In genomic region chr2:48948400-48949110, GRCh38 we compare ENCODE assay signal across 20 cellular contexts.
DNase-seq lines count a peak whose midpoint lies in the region; ATAC-seq, FAIRE-seq and TF ChIP-seq lines count a peak whose summit lies in the region.
"Had no signal": no experiment of that assay in that cellular context is flagged by ENCODE, and none has a peak within 500 bp of the region (broad histone marks: within the 10 kb centered on the region; RNA-seq: fewer than 3 reads in every experiment).

No MANE protein-coding gene starts in this region.

- H3K9ac ChIP-seq in HepG2 (ENCODE audit: insufficient read depth, low read depth, low read length) (no peak overlapping the region), parathyroid adenoma (no peak overlapping the region)
- H3K9ac ChIP-seq: BLaER1 had no signal

- peak; percentile 77 for ATAC-seq in HepG2
- ATAC-seq in aorta (ENCODE audit: low FRiP score), result peak; percentile 17
- ATAC-seq in stimulated activated naive B cell treated with anti-CD40 and anti-IgM and Interleukin-4, amounts not matched to agents 10 μg/mL and 1 μg/mL and 100 μg/mL, for 72 hours (replicated peaks), result no peak
- ATAC-seq: A549, GM12878 had no signal

- FAIRE-seq in HepG2 (lab: Jason Lieb, UNC), result no peak
- FAIRE-seq: A549, GM12878, GM19239, H1 had no signal

- TF ChIP-seq RAD21 in HepG2 (CRISPR knock-in tag; IDR thresholded peaks at IDR 0.05), result no peak

- H3K4me3 ChIP-seq in HepG2 (replicated peaks in 1 of 3; ENCODE audit: insufficient read depth in 1 of 3, low read depth in 2 of 3, low read length in 3 of 3) (no peak overlapping the region), parathyroid adenoma (ENCODE audit: low read depth, low read length) (no peak overlapping the region), aorta (ENCODE audit: low read length in 2 of 2) (peak overlapping the region in 1 of 2 donors; percentile 24)
- H3K4me3 ChIP-seq: A549, BLaER1, GM12878 had no signal

- no peaks in the 10 kb centered on the region for H3K36me3 Mint-ChIP-seq in stimulated activated naive B cell treated with anti-CD40 and anti-IgM and Interleukin-4, amounts not matched to agents 10 μg/mL and 1 μg/mL and 100 μg/mL, for 72 hours
- H3K36me3 Mint-ChIP-seq: CD14-positive monocyte; CD4-positive, alpha-beta memory T cell had no signal

- peak; percentile 9 for DNase-seq in DMS79 treated with DMSO at 0.1 percent for 48 hours (lab: John Stamatoyannopoulos, UW)
- DNase-seq in DMS79 (lab: John Stamatoyannopoulos, UW), result no peak
- no peak for DNase-seq in HepG2 (ENCODE audit: low spot score)
- no peak for DNase-seq in aorta
- no peak for DNase-seq in NCI-H1436 (lab: John Stamatoyannopoulos, UW)
- DNase-seq in stimulated activated naive B cell treated with anti-CD40 and anti-IgM and Interleukin-4, amounts not matched to agents 10 μg/mL and 1 μg/mL and 100 μg/mL, for 72 hours, result no peak
- DNase-seq in occipital lobe (lab: John Stamatoyannopoulos, UW), result no peak
- DNase-seq: CD4-positive, alpha-beta memory T cell; DMS153; DND-41; EL; H9 had no signal

- H3K4me1 Mint-ChIP-seq in stimulated activated naive B cell treated with anti-CD40 and anti-IgM and Interleukin-4, amounts not matched to agents 10 μg/mL and 1 μg/mL and 100 μg/mL, for 72 hours, result no peaks in the 10 kb centered on the region
- H3K4me1 Mint-ChIP-seq: CD14-positive monocyte; CD4-positive, alpha-beta memory T cell; H9 had no signal

- H4K20me1 ChIP-seq in HepG2 (ENCODE audit: insufficient read depth, low read length), result no peaks in the 10 kb centered on the region
- H4K20me1 ChIP-seq: BLaER1 had no signal

- CTCF ChIA-PET in HepG2 (lab: Yijun Ruan, JAX; ENCODE audit: low intra/inter-chr PET ratio, low total read pairs), result interaction anchor here (2.0 kb wide), 1 partner anchor 1544 kb away, joined by 4 read pairs; no protein-coding TSS in a partner anchor

- no peak overlapping the region for H3K27ac Mint-ChIP-seq in stimulated activated naive B cell treated with anti-CD40 and anti-IgM and Interleukin-4, amounts not matched to agents 10 μg/mL and 1 μg/mL and 100 μg/mL, for 72 hours
- H3K27ac Mint-ChIP-seq: CD14-positive monocyte; CD4-positive, alpha-beta memory T cell; H9 had no signal

- no peaks in the 10 kb centered on the region for H3K79me2 ChIP-seq in HepG2 (ENCODE audit: insufficient read depth, low read length)
- no peaks in the 10 kb centered on the region for H3K79me2 ChIP-seq in parathyroid adenoma

- POLR2A ChIA-PET in HepG2 (lab: Yijun Ruan, JAX), result no interaction called here

- TF ChIP-seq EP300 in HepG2 (IDR thresholded peaks at IDR 0.05; ENCODE audit: low read depth in 2 of 2, low read length in 2 of 2), result no peak
- TF ChIP-seq EP300 in HepG2 (CRISPR knock-in tag; IDR thresholded peaks at IDR 0.05; ENCODE audit: borderline replicate concordance), result no peak

- TF ChIP-seq CTCF in HepG2 (CRISPR knock-in tag; IDR thresholded peaks at IDR 0.05) (no peak), parathyroid adenoma (IDR thresholded peaks at IDR 0.05) (no peak)

- intact Hi-C loops in HepG2 (cut with micrococcal nuclease; ENCODE audit: unreplicated experiment), result loop anchor here (5.0 kb wide), 2 partner anchors 339 to 824 kb away; no protein-coding TSS in a partner anchor
- intact Hi-C loops in aorta (cut with DNase I), result no loop called here

- BruUV-seq in HepG2 (replicated peaks; lab: Mats Ljungman, UMichigan), result no TSS peak

- H2AFZ ChIP-seq in HepG2 (ENCODE audit: low read length) (no peak overlapping the region), parathyroid adenoma (peak overlapping the region; percentile 60)

- H3K4me1 ChIP-seq in HepG2 (ENCODE audit: insufficient read depth, low read length), result 0 out of 2 replicates have a peak, but pooled peaks cover 6% of the 10 kb centered on the region
- peaks cover 13% of the 10 kb centered on the region for H3K4me1 ChIP-seq in parathyroid adenoma
- H3K4me1 ChIP-seq in aorta (ENCODE audit: control insufficient read depth in 1 of 2, insufficient read depth in 2 of 2, low read length in 2 of 2), result peaks cover 4% of the 10 kb centered on the region in 2 donors
- H3K4me1 ChIP-seq: A549, BLaER1 had no signal

- H3K27ac ChIP-seq in HepG2 (ENCODE audit: extremely low read length, insufficient read depth, low read length), result no peak overlapping the region
- H3K27ac ChIP-seq in parathyroid adenoma, result no peak overlapping the region
- H3K27ac ChIP-seq in aorta (ENCODE audit: low read depth in 1 of 2, low read length in 2 of 2), result peak overlapping the region in 1 of 2 donors; percentile 64
- H3K27ac ChIP-seq: 22Rv1, A549, BLaER1 had no signal

- H3K4me2 ChIP-seq in HepG2 (ENCODE audit: low read depth, low read length) (no peak overlapping the region), parathyroid adenoma (ENCODE audit: low read length) (no peak overlapping the region)
- H3K4me2 ChIP-seq: A549, BLaER1 had no signal

- H3K4me3 Mint-ChIP-seq in stimulated activated naive B cell treated with anti-CD40 and anti-IgM and Interleukin-4, amounts not matched to agents 10 μg/mL and 1 μg/mL and 100 μg/mL, for 72 hours, result no peak overlapping the region
- H3K4me3 Mint-ChIP-seq: CD14-positive monocyte; CD4-positive, alpha-beta memory T cell; H9 had no signal

- peaks cover 4 to 9% of the 10 kb centered on the region in 2 donors for H3K27me3 Mint-ChIP-seq in stimulated activated naive B cell treated with anti-CD40 and anti-IgM and Interleukin-4, amounts not matched to agents 10 μg/mL and 1 μg/mL and 100 μg/mL, for 72 hours

- WGBS in HepG2 (ENCODE audit: low lambda C conversion rate), result under 1% methylated on average over 6 of the region's 6 CpGs
- 13 to 15% methylated on average over 6 of the region's 6 CpGs for WGBS in aorta, 2 donors

- H3K36me3 ChIP-seq in HepG2 (replicated peaks in 1 of 2; ENCODE audit: control insufficient read depth in 1 of 2, insufficient read depth in 2 of 2, low read length in 2 of 2) (no peaks in the 10 kb centered on the region), parathyroid adenoma (ENCODE audit: control insufficient read depth, insufficient read depth, low read length) (no peaks in the 10 kb centered on the region), aorta (ENCODE audit: control insufficient read depth in 1 of 2, insufficient read depth in 2 of 2, low read length in 1 of 2) (no peaks in the 10 kb centered on the region)
- H3K36me3 ChIP-seq: BLaER1 had no signal

- TF ChIP-seq POLR2A in HepG2 (IDR thresholded peaks at IDR 0.05; ENCODE audit: insufficient read depth in 1 of 2, low read depth in 2 of 2, low read length in 2 of 2), result no peak

- no peaks in the 10 kb centered on the region for H3K9me3 Mint-ChIP-seq in stimulated activated naive B cell treated with anti-CD40 and anti-IgM and Interleukin-4, amounts not matched to agents 10 μg/mL and 1 μg/mL and 100 μg/mL, for 72 hours
- H3K9me3 Mint-ChIP-seq: CD14-positive monocyte; CD4-positive, alpha-beta memory T cell; H9 had no signal

- no peaks in the 10 kb centered on the region for H3K9me3 ChIP-seq in HepG2 (ENCODE audit: low read length)
- H3K9me3 ChIP-seq in parathyroid adenoma (ENCODE audit: control insufficient read depth, low read length), result no peaks in the 10 kb centered on the region
- H3K9me3 ChIP-seq in aorta (ENCODE audit: control insufficient read depth, low read length), result no peaks in the 10 kb centered on the region
- H3K9me3 ChIP-seq: A549, BLaER1 had no signal

- H3K27me3 ChIP-seq in HepG2 (ENCODE audit: control insufficient read depth in 1 of 2, insufficient read depth in 2 of 2, low read length in 2 of 2) (peaks cover 0 to 5% of the 10 kb centered on the region in 2 experiments; a peak in 1 of 5 replicates), parathyroid adenoma (ENCODE audit: control insufficient read depth, insufficient read depth, low read length) (no peaks in the 10 kb centered on the region), aorta (ENCODE audit: control insufficient read depth in 1 of 2, insufficient read depth in 2 of 2, low read length in 1 of 2) (no peaks in the 10 kb centered on the region)
- H3K27me3 ChIP-seq: BLaER1 had no signal

- in situ Hi-C loops in HepG2 (cut with HindIII; ENCODE audit: extremely low pct_ligation_motif_present, low pct_unique_long_range_greater_than_20kb), result loop anchor here (10.0 kb wide), 1 partner anchor 1546 kb away; no protein-coding TSS in a partner anchor

TF ChIP-seq in HepG2, 621 proteins besides CTCF, POLR2A, EP300 and RAD21:
- TF ChIP-seq ETV5 (CRISPR knock-in tag; IDR thresholded peaks at IDR 0.05; ENCODE audit: borderline replicate concordance) (no peak), HNF4A (CRISPR knock-in tag; IDR thresholded peaks at IDR 0.05) (peak; percentile 25)

Comparison
In these comparisons a context has a peak if more than half of its experiments do, and no peak if none do; other contexts are left out.
1. ATAC-seq: peak in HepG2 (single experiment) and aorta (single experiment); none in stimulated activated naive B cell treated with anti-CD40 and anti-IgM and Interleukin-4, amounts not matched to agents 10 μg/mL and 1 μg/mL and 100 μg/mL, for 72 hours (0 of 2).